8 cellular contexts compared by ENCODE assay signal in the genomic region with DNA sequence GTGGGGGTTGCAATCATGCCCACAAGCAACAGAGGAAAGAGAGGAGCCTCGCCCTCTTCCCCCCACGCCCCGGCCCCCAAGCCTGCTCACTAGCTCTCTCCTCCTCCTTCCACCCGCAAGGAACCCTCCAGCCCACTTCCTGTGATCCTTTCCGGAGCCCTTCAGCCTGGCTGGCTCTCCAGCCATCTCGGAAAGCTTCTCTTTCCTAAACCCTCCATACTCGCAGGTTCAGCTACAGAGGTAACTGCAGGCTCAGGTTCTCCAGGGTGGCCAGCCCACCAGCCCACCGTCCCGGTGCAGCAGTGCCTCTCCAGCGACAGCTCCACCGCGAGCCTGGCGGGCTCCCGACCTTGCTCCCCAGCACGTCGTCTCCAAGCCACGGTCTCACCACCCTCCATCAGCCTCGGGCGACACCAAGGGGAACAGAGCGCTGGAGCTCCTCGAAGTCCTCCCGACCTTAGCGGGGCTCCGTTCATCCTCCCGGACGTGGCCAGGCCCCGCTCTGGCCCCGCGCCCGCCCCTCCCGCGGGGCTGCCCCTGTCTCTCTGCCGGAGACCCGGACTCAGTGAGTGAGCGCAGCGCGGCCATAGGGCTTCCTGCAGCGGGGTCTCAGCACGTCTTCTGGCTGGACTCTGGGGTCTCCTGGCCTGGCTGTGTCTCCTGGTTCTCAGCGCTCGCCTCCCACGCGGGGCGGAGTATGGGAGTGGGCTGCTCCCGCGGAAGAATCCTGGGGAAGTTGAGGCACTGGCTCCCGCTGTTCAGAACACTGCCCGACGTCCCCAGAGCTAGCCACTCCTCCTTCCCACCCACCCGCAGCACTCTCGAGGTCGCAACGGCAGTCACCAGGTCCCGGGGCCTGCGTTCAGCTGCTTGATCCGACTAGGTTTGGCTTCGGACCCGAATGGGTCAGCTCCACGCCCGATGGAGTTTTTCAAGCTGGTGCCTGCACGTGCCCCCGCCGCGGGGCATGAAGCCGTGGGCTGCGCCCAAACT. TPM values are rescaled to one million over a fixed set of nuclear protein-coding genes. Genes with fewer than 3 reads are reported as not detected.
A peak's percentile ranks its signal among the peaks of the same experiment; 100 is the strongest.
DNase-seq lines count a peak whose midpoint lies in the region; ATAC-seq and TF ChIP-seq lines count a peak whose summit lies in the region.

No MANE protein-coding gene starts in this region.

- CTCF ChIA-PET in RWPE1 (lab: Yijun Ruan, JAX) = no interaction called here

- H3K27ac ChIP-seq in left ventricle myocardium inferior (replicated peaks) = peak overlapping the region; percentile 84
- H3K27ac ChIP-seq in rectal smooth muscle tissue (ENCODE audit: low read depth, low read length) = no peak overlapping the region
- no peak overlapping the region for H3K27ac ChIP-seq in RWPE1

- H3K9ac ChIP-seq in rectal smooth muscle tissue (ENCODE audit: low read length) = no peak overlapping the region

- no peaks in the 10 kb centered on the region for H3K9me3 ChIP-seq in left ventricle myocardium inferior (replicated peaks)

- H3K36me3 ChIP-seq in left ventricle myocardium inferior (no peaks in the 10 kb centered on the region), rectal smooth muscle tissue (ENCODE audit: control insufficient read depth, insufficient read depth, low read length) (no peaks in the 10 kb centered on the region)

- peak; percentile 23 for DNase-seq in AG10803 (ENCODE audit: low read depth)
- peak; percentile 76 for DNase-seq in KBM-7
- peak; percentile 66 for DNase-seq in activated effector memory CD4-positive, alpha-beta T cell treated with anti-CD3 and anti-CD28 coated beads, Interleukin-2, amount 50 U/mL, for 16 hours
- peak; percentile 48 for DNase-seq in left ventricle myocardium inferior
- no peak for DNase-seq in RWPE1 (ENCODE audit: low spot score)
- DNase-seq in epidermal melanocyte (ENCODE audit: insufficient read length, low spot score) = no peak

- peaks cover 38% of the 10 kb centered on the region for H3K4me1 ChIP-seq in left ventricle myocardium inferior
- H3K4me1 ChIP-seq in rectal smooth muscle tissue (ENCODE audit: control insufficient read depth, insufficient read depth, low read length) = no peaks in the 10 kb centered on the region

- H3K27me3 ChIP-seq in left ventricle myocardium inferior (ENCODE audit: low read depth) = peaks cover 5% of the 10 kb centered on the region
- peaks cover 11% of the 10 kb centered on the region for H3K27me3 ChIP-seq in rectal smooth muscle tissue (ENCODE audit: control insufficient read depth, insufficient read depth, low read length)

- no peak for TF ChIP-seq CTCF in AG10803 (conservative IDR thresholded peaks at IDR 0.05; ENCODE audit: low read length)
- no peak for TF ChIP-seq CTCF in left ventricle myocardium inferior (IDR thresholded peaks at IDR 0.05; ENCODE audit: borderline replicate concordance)
- TF ChIP-seq CTCF in RWPE1 (conservative IDR thresholded peaks at IDR 0.05; ENCODE audit: low read depth) = no peak

- ATAC-seq in HG02642 (IDR thresholded peaks at IDR 0.05; ENCODE audit: poor library complexity, unreplicated experiment) = no peak

- in situ Hi-C loops in KBM-7 (cut with MboI; ENCODE audit: low pct_unique_long_range_greater_than_20kb, low sequenced_read_pairs) = no loop called here

- POLR2A ChIA-PET in RWPE1 (lab: Yijun Ruan, JAX; ENCODE audit: low non-redundant PET) = no interaction called here

- intact Hi-C loops in left ventricle myocardium inferior (cut with micrococcal nuclease) = no loop called here

- H3K4me3 ChIP-seq in AG10803 (ENCODE audit: low read length) = peak overlapping the region; percentile 52
- peak overlapping the region; percentile 73 for H3K4me3 ChIP-seq in left ventricle myocardium inferior
- H3K4me3 ChIP-seq in rectal smooth muscle tissue (ENCODE audit: low read length) = peak overlapping the region; percentile 54

RNA-seq across cellular contexts. Expression of a gene that starts 12.8 kb away (rescaled TPM):
- total RNA-seq in left ventricle myocardium inferior = not detected

RNA-seq across cellular contexts. Expression of a gene that starts 16.8 kb away (rescaled TPM):
- 19.4 TPM for total RNA-seq in left ventricle myocardium inferior

RNA-seq across cellular contexts. Expression of a gene that starts 31.7 kb away (rescaled TPM):
- total RNA-seq in left ventricle myocardium inferior = 1.3 TPM

RNA-seq across cellular contexts. Expression of a gene that starts 38.4 kb away (rescaled TPM):
- 25.6 TPM for total RNA-seq in left ventricle myocardium inferior

Comparison
In these comparisons a context has a peak if more than half of its experiments do, and no peak if none do; other contexts are left out.
1. DNase-seq: peak in AG10803 (single experiment), KBM-7 (single experiment), activated effector memory CD4-positive, alpha-beta T cell treated with anti-CD3 and anti-CD28 coated beads, Interleukin-2, amount 50 U/mL, for 16 hours (single experiment) and left ventricle myocardium inferior (single experiment); none in RWPE1 (single experiment) and epidermal melanocyte (single experiment).
2. Peak in every context shown above with its lines, with median percentiles within 50 percentile points of each other: H3K4me3 ChIP-seq.